In genomic region chr6:16141514-16141913, GRCh38 we compare ENCODE assay signal across 28 cellular contexts.
"Had no signal": no experiment of that assay in that cellular context is flagged by ENCODE, and none has a peak within 500 bp of the region (broad histone marks: within the 10 kb centered on the region; RNA-seq: fewer than 3 reads in every experiment).

No MANE protein-coding gene starts in this region.

- H3K27ac Mint-ChIP-seq: activated CD8-positive, alpha-beta T cell treated with anti-CD3 and anti-CD28 coated beads, Interleukin-2, amount 10 ng/mL, durations not matched to agents 7 days and 5 days; activated naive CD4-positive, alpha-beta T cell treated with anti-CD3 and anti-CD28 coated beads for 36 hours; activated naive CD8-positive, alpha-beta T cell treated with anti-CD3 and anti-CD28 coated beads, Interleukin-2, amount 10 ng/mL, durations not matched to agents 7 days and 5 days; activated T-cell treated with anti-CD3 and anti-CD28 coated beads, Interleukin-2, amount 50 U/mL, for 24 hours had no signal

- DNase-seq: activated CD4-positive, alpha-beta T cell treated with anti-CD3 and anti-CD28 coated beads for 48 hours; activated CD4-positive, alpha-beta T cell treated with anti-CD3 and anti-CD28 coated beads, Interleukin-2, amount 50 U/mL, for 4 hours; activated CD4-positive, CD25-positive, alpha-beta regulatory T cell treated with anti-CD3 and anti-CD28 coated beads, Interleukin-2, amount 50 U/mL, for 72 hours; activated CD8-positive, alpha-beta memory T cell treated with anti-CD3 and anti-CD28 coated beads, Interleukin-2, amount 50 U/mL, for 48 hours; activated CD8-positive, alpha-beta T cell treated with anti-CD3 and anti-CD28 coated beads, Interleukin-2, amount 10 ng/mL, durations not matched to agents 7 days and 5 days; activated gamma-delta T cell; activated naive CD4-positive, alpha-beta T cell treated with anti-CD3 and anti-CD28 coated beads for 36 hours; activated naive CD8-positive, alpha-beta T cell treated with anti-CD3 and anti-CD28 coated beads, Interleukin-2, amount 10 ng/mL, durations not matched to agents 7 days and 5 days; activated T-cell treated with anti-CD3 and anti-CD28 coated beads, Interleukin-2, amount 50 U/mL, for 24 hours; aorta; central memory CD4-positive, alpha-beta T cell; MG63; MV-4-11; NCI-H1092 treated with DMSO at 0.1 percent for 48 hours; NCI-H1417 treated with DMSO at 0.1 percent for 48 hours; NCI-H1694; NCI-H2029; NCI-H2107; NCI-H2171 treated with DMSO at 0.1 percent for 48 hours; NCI-H345; NCI-H510A; NCI-H526 treated with DMSO at 0.1 percent for 48 hours; NCI-H82; SJCRH30; SK-N-SH; SW 1271 had no signal

- H3K4me3 Mint-ChIP-seq: activated CD8-positive, alpha-beta T cell treated with anti-CD3 and anti-CD28 coated beads, Interleukin-2, amount 10 ng/mL, durations not matched to agents 7 days and 5 days; activated naive CD4-positive, alpha-beta T cell treated with anti-CD3 and anti-CD28 coated beads for 36 hours; activated naive CD8-positive, alpha-beta T cell treated with anti-CD3 and anti-CD28 coated beads, Interleukin-2, amount 10 ng/mL, durations not matched to agents 7 days and 5 days; activated T-cell treated with anti-CD3 and anti-CD28 coated beads, Interleukin-2, amount 50 U/mL, for 24 hours had no signal

- H3K27me3 ChIP-seq: adrenal gland, breast epithelium, MG63, SJCRH30 had no signal

- H3K9me3 Mint-ChIP-seq: activated naive CD4-positive, alpha-beta T cell treated with anti-CD3 and anti-CD28 coated beads for 36 hours; activated T-cell treated with anti-CD3 and anti-CD28 coated beads, Interleukin-2, amount 50 U/mL, for 24 hours had no signal

- H3K27me3 Mint-ChIP-seq: activated naive CD8-positive, alpha-beta T cell treated with anti-CD3 and anti-CD28 coated beads, Interleukin-2, amount 10 ng/mL, durations not matched to agents 7 days and 5 days; activated T-cell treated with anti-CD3 and anti-CD28 coated beads, Interleukin-2, amount 50 U/mL, for 24 hours had no signal

- H3K27ac ChIP-seq: adrenal gland, breast epithelium, SJCRH30 had no signal

- H3K9me3 ChIP-seq: adrenal gland, breast epithelium, MG63, SJCRH30, SK-N-SH had no signal

- ATAC-seq: activated CD8-positive, alpha-beta T cell treated with anti-CD3 and anti-CD28 coated beads, Interleukin-2, amount 10 ng/mL, durations not matched to agents 7 days and 5 days had no signal

- H3K4me3 ChIP-seq: adrenal gland, breast epithelium, MG63, SJCRH30 had no signal
